Comparison of ENCODE assay signal across 1 cellular context in the genomic region with DNA sequence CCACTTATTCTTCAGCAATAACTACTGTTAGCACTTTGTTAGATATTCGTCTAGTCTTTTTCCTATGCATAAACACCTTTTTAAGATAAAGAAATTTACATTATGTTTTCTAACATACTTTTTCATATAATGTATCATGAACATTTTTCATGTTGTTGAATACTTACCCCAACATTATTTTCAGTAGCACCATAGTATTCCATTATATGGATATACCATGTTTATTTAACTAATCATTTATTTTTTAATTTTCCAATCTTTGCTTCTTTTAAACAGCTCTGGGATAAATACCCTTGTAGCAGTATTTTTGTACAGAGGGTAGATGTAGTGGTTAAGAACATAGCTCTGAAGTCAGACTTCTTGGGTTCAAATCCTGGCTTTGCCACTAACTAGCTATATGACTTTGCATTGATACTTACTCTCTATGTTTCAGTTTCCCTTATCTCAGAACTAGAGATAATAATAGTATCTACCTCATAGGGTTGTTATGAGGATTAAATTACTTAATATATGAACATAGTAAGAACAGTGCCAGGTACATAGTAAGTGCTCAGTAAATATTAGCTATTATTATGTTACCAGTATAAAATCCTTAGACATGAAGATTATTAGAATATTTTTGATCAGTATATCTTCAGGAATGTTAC.
TF ChIP-seq lines count a peak whose summit lies in the region.

No MANE protein-coding gene starts in this region.

TF ChIP-seq in SK-N-SH, 30 proteins besides CTCF, POLR2A, EP300 and RAD21:
- TF ChIP-seq FOXJ3 (CRISPR knock-in tag; IDR thresholded peaks at IDR 0.05) (no peak), CHD2 (IDR thresholded peaks at IDR 0.05; ENCODE audit: low read length, partially characterized antibody) (no peak)
